In genomic region chr3:135753506-135753905, GRCh38 we compare ENCODE assay signal across 6 cellular contexts.
"Had no signal": no experiment of that assay in that cellular context is flagged by ENCODE, and none has a peak within 500 bp of the region (broad histone marks: within the 10 kb centered on the region; RNA-seq: fewer than 3 reads in every experiment).

No MANE protein-coding gene starts in this region.

- H3K4me3 Mint-ChIP-seq: IgD-negative memory B cell had no signal

- ATAC-seq: HepG2, K562 had no signal

- H3K27ac ChIP-seq: HL-60 had no signal

- H3K9me3 Mint-ChIP-seq: IgD-negative memory B cell had no signal

- H3K4me1 Mint-ChIP-seq: IgD-negative memory B cell had no signal

- H3K4me3 ChIP-seq: K562 had no signal

- H3K36me3 Mint-ChIP-seq: IgD-negative memory B cell had no signal

- DNase-seq: IMR-90, KG1 had no signal
